In genomic region chr1:222618880-222619321, GRCh38 we compare ENCODE assay signal across 8 cellular contexts. TPM values are rescaled to one million over a fixed set of nuclear protein-coding genes. Genes with fewer than 3 reads are reported as not detected.
DNase-seq lines count a peak whose midpoint lies in the region; ATAC-seq, FAIRE-seq and TF ChIP-seq lines count a peak whose summit lies in the region.

No MANE protein-coding gene starts in this region.

- CTCF ChIA-PET in Calu3 (lab: Charles Lee): no interaction called here

- DNase-seq in Calu3: peak; percentile 35
- DNase-seq in HuH-7.5 (ENCODE audit: low spot score): peak; percentile 35
- DNase-seq in H54 (ENCODE audit: insufficient read length, low spot score): no peak
- no peak for DNase-seq in mesenteric fat pad (ENCODE audit: low spot score)

- peaks cover 0 to 3% of the 10 kb centered on the region in 2 donors for H3K4me1 ChIP-seq in esophagus (ENCODE audit: control insufficient read depth in 2 of 2, insufficient read depth in 2 of 2, low read length in 1 of 2)
- peaks cover 0 to 21% of the 10 kb centered on the region in 2 donors for H3K4me1 ChIP-seq in muscle layer of duodenum (ENCODE audit: control insufficient read depth in 1 of 2, insufficient read depth in 2 of 2, low read length in 2 of 2)

- H3K36me3 ChIP-seq in esophagus (ENCODE audit: control insufficient read depth in 2 of 2, insufficient read depth in 2 of 2, low read length in 1 of 2) (peaks cover 0 to 3% of the 10 kb centered on the region in 2 donors), muscle layer of duodenum (ENCODE audit: control insufficient read depth in 1 of 2, insufficient read depth in 2 of 2, low read length in 2 of 2) (peaks cover 9 to 12% of the 10 kb centered on the region in 2 donors)

- no peak for TF ChIP-seq POLR2A in H54 (IDR thresholded peaks at IDR 0.05; ENCODE audit: low read depth, low read length)

- TF ChIP-seq CTCF in Calu3 (IDR thresholded peaks at IDR 0.05; ENCODE audit: unreplicated experiment) (no peak), WI38 (IDR thresholded peaks at IDR 0.05; ENCODE audit: low read depth, low read length) (no peak)

- intact Hi-C loops in Calu3 (cut with micrococcal nuclease; ENCODE audit: unreplicated experiment): no loop called here

- peaks cover 20% of the 10 kb centered on the region for H3K27me3 Mint-ChIP-seq in Calu3 (ENCODE audit: unreplicated experiment)

- H3K4me1 Mint-ChIP-seq in Calu3 (ENCODE audit: low read depth, unreplicated experiment): peaks cover 19% of the 10 kb centered on the region

- no TSS peak for BruUV-seq in Calu3 (replicated peaks; lab: Mats Ljungman, UMichigan)

- peaks cover 25% of the 10 kb centered on the region for H3K36me3 Mint-ChIP-seq in Calu3 (ENCODE audit: insufficient read depth, unreplicated experiment)

- peak overlapping the region in 1 of 2 donors; percentile 11 for H3K27ac ChIP-seq in esophagus (ENCODE audit: low read depth in 2 of 2, low read length in 1 of 2)
- H3K27ac ChIP-seq in muscle layer of duodenum (ENCODE audit: low read length): no peak overlapping the region

- H3K4me3 ChIP-seq in WI38 (ENCODE audit: low read depth, low read length): peak overlapping the region; percentile 78
- H3K4me3 ChIP-seq in esophagus (ENCODE audit: low read depth in 1 of 2, low read length in 2 of 2): peak overlapping the region; percentile 92 to 99
- H3K4me3 ChIP-seq in muscle layer of duodenum (ENCODE audit: low read depth in 1 of 2, low read length in 2 of 2): peak overlapping the region; percentile 86 to 87

- H3K4me3 Mint-ChIP-seq in Calu3 (ENCODE audit: low read depth, unreplicated experiment): peak overlapping the region; percentile 85

- FAIRE-seq in H54 (lab: Jason Lieb, UNC): no peak

- no peaks in the 10 kb centered on the region for H3K9me3 Mint-ChIP-seq in Calu3 (ENCODE audit: low read depth, unreplicated experiment)

- H3K27ac Mint-ChIP-seq in Calu3 (ENCODE audit: unreplicated experiment): no peak overlapping the region

- H3K9me3 ChIP-seq in esophagus (ENCODE audit: control insufficient read depth in 2 of 2, insufficient read depth in 1 of 2, low read depth in 1 of 2, low read length in 1 of 2): no peaks in the 10 kb centered on the region
- no peaks in the 10 kb centered on the region for H3K9me3 ChIP-seq in muscle layer of duodenum (ENCODE audit: control insufficient read depth in 1 of 2, low read length in 2 of 2)

- H3K27me3 ChIP-seq in esophagus (ENCODE audit: control insufficient read depth in 1 of 2, insufficient read depth in 2 of 2, low read length in 2 of 2) (no peaks in the 10 kb centered on the region), muscle layer of duodenum (ENCODE audit: low read depth, low read length) (no peaks in the 10 kb centered on the region)

- WGBS in esophagus, 2 donors: 16 to 19% methylated on average over 17 of the region's 17 CpGs

- ATAC-seq in GM18907 (IDR thresholded peaks at IDR 0.05; ENCODE audit: unreplicated experiment): no peak

RNA-seq across cellular contexts. Expression of gene MIA3, which starts 1.0 kb away (rescaled TPM):
- total RNA-seq in Calu3 (2022): 60.3 and 72.6 TPM in 2 replicates
- polyA plus RNA-seq in esophagus: 10 to 100 TPM; 17.3 to 18.2 TPM
- 69.4 TPM for total RNA-seq in mesenteric fat pad

RNA-seq across cellular contexts. Expression of gene TAF1A, which starts 29.2 kb away (rescaled TPM):
- total RNA-seq in Calu3 (2022): 16.3 and 16.4 TPM in 2 replicates
- polyA plus RNA-seq in esophagus: 1 to 10 TPM; 1.2 to 2.2 TPM
- 7.2 TPM for total RNA-seq in mesenteric fat pad

Comparison
In these comparisons a context has a peak if more than half of its experiments do, and no peak if none do; other contexts are left out.
1. DNase-seq: peak in Calu3 (single experiment) and HuH-7.5 (single experiment); none in H54 (single experiment) and mesenteric fat pad (single experiment).
2. Peak in every context shown above with its lines, with median percentiles within 50 percentile points of each other: H3K4me3 ChIP-seq.